ENCODE assay signal across 1 cellular context in the genomic region with DNA sequence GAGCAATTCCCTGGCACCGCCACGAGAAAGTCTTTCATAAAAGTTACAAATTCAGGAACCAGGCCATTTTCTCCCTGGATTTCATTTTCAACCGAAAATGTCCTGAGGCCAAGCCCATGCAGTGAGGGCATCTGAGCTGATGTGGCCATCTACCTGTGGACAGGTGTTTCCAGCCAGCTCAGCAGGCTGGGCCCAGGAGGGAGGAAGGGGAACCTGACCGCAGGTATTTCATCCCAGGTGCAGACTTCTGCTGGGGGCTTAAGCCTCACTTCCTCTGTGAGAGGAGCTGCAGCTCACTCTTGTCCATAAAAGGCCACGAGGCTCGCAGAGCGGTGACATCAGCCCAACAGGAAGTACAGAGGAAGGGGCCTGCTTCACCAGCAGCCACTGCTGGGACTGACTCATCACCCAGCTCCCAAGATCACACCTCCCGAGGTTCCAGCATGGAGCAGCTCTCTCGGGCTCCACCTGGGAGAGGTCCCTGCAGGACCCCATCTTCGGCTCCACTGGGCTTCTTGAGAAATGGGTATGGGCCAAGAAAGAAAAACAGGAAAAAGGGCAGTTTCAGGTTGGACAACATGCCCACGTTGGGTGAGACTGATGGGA.
A peak's percentile ranks its signal among the peaks of the same experiment; 100 is the strongest.
TF ChIP-seq lines count a peak whose summit lies in the region.

No MANE protein-coding gene starts in this region.

TF ChIP-seq in K562, 482 proteins besides CTCF, POLR2A, EP300 and RAD21 (continued from another document):
- no peak for TF ChIP-seq ZNF511 (CRISPR knock-in tag; IDR thresholded peaks at IDR 0.05)
- peak; percentile 59 for TF ChIP-seq VEZF1 (CRISPR knock-in tag; IDR thresholded peaks at IDR 0.05)
- peak in 1 of 2 experiments; percentile 48; a peak in 2 of 4 replicates for TF ChIP-seq MAZ (CRISPR knock-in tag; conservative IDR thresholded peaks at IDR 0.05 in 1 of 2, IDR thresholded peaks at IDR 0.05 in 1 of 2)
- TF ChIP-seq MAFK (IDR thresholded peaks at IDR 0.05; ENCODE audit: low read length) = peak; percentile 45
- peak; percentile 63; the same call in 1 of the 2 replicates for TF ChIP-seq CTBP1 (IDR thresholded peaks at IDR 0.05; ENCODE audit: borderline replicate concordance)
- peak; percentile 32; the same call in 1 of the 2 replicates for TF ChIP-seq SMARCA4 (IDR thresholded peaks at IDR 0.05)
- TF ChIP-seq NELFE (IDR thresholded peaks at IDR 0.05; ENCODE audit: insufficient read depth, insufficient read length) = no peak
- TF ChIP-seq, protein P1, sequence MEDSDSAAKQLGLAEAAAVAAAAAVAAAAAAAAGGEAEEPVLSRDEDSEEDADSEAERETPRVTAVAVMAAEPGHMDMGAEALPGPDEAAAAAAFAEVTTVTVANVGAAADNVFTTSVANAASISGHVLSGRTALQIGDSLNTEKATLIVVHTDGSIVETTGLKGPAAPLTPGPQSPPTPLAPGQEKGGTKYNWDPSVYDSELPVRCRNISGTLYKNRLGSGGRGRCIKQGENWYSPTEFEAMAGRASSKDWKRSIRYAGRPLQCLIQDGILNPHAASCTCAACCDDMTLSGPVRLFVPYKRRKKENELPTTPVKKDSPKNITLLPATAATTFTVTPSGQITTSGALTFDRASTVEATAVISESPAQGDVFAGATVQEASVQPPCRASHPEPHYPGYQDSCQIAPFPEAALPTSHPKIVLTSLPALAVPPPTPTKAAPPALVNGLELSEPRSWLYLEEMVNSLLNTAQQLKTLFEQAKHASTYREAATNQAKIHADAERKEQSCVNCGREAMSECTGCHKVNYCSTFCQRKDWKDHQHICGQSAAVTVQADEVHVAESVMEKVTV (CRISPR knock-in tag; IDR thresholded peaks at IDR 0.05) = no peak
- TF ChIP-seq IFI16 (CRISPR knock-in tag; IDR thresholded peaks at IDR 0.05) = no peak
- no peak for TF ChIP-seq NR0B1 (IDR thresholded peaks at IDR 0.05; ENCODE audit: partially characterized antibody)
- no peak for TF ChIP-seq BRF2 (IDR thresholded peaks at IDR 0.05; ENCODE audit: borderline replicate concordance, insufficient read depth, insufficient read length)
- TF ChIP-seq ZNF639 (CRISPR knock-in tag; conservative IDR thresholded peaks at IDR 0.05 in 1 of 2, IDR thresholded peaks at IDR 0.05 in 1 of 2) = peak in 1 of 2 experiments; percentile 79; a peak in 1 of 4 replicates
- TF ChIP-seq MYC (IDR thresholded peaks at IDR 0.05; ENCODE audit: low read depth, low read length) = peak; percentile 79
- TF ChIP-seq MYC (CRISPR knock-in tag; IDR thresholded peaks at IDR 0.05; ENCODE audit: borderline replicate concordance, low read depth) = no peak
- TF ChIP-seq ELF1 (tag; IDR thresholded peaks at IDR 0.05) = peak; percentile 52; the same call in 1 of the 2 replicates
